9 cellular contexts compared by ENCODE assay signal in the genomic region with DNA sequence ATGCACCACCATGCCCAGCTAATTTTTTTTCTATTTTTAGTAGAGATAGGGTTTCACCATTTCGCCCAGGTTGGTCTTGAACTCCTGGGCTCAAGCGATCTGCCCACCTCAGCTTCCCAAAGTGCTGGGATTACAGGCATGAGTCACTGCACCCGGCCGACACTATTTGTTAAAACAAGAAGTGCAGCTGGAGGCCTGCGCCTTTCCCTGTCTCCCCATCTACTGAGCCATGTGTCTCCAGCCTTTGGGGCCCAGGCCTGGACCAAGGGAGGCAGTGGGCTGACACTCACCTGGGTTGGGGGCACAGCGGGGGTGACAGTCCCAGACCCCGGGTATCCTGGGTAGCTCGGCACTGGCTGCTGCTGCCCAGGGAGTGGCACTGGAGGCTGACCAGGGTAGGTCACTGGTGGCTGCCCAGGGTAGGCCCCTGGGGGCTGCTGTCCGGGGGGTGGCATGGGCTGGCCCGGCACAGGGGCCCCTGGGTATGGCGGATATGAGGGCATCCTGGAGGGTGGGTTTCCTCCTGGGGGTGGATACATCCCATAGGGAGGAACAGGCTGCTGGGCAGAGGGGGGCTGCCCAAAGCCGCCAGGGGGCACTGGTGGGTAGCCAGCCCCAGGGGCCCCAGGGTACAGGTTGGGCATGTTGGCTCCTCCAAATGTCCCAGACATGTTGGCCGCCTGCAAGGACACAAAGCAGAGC. TPM values are rescaled to one million over a fixed set of nuclear protein-coding genes. Genes with fewer than 3 reads are reported as not detected.
DNase-seq lines count a peak whose midpoint lies in the region; ATAC-seq and TF ChIP-seq lines count a peak whose summit lies in the region.
"Had no signal": no experiment of that assay in that cellular context is flagged by ENCODE, and none has a peak within 500 bp of the region (broad histone marks: within the 10 kb centered on the region; RNA-seq: fewer than 3 reads in every experiment).

No MANE protein-coding gene starts in this region.

- peak overlapping the region in 2 of 11 experiments; percentile 0 to 37; a peak in 3 of 22 replicates for H3K9ac ChIP-seq in BLaER1 treated with 17β-estradiol and CSF1 and Interleukin-3, amounts not matched to agents 10 nM and 100 nM

- H3K4me3 ChIP-seq in BLaER1 treated with 17β-estradiol and CSF1 and Interleukin-3, amounts not matched to agents 10 nM and 100 nM: no peak overlapping the region

- peak overlapping the region in 10 of 11 experiments; percentile 12 to 93 (median 82); a peak in 17 of 22 replicates for H3K4me2 ChIP-seq in BLaER1 treated with 17β-estradiol and CSF1 and Interleukin-3, amounts not matched to agents 10 nM and 100 nM

- peaks cover 20% of the 10 kb centered on the region for H3K36me3 Mint-ChIP-seq in activated CD8-positive, alpha-beta T cell treated with anti-CD3 and anti-CD28 coated beads for 36 hours (ENCODE audit: low read depth)

- peaks cover 54 to 100% (median 74%) of the 10 kb centered on the region in 10 experiments for H3K4me1 ChIP-seq in BLaER1 treated with 17β-estradiol and CSF1 and Interleukin-3, amounts not matched to agents 10 nM and 100 nM

- intact Hi-C loops in activated CD8-positive, alpha-beta T cell treated with anti-CD3 and anti-CD28 coated beads for 36 hours (cut with micrococcal nuclease): no loop called here

- CTCF ChIA-PET in activated CD8-positive, alpha-beta T cell treated with anti-CD3 and anti-CD28 coated beads for 36 hours (lab: Charles Lee): interaction anchor here (1.0 to 1.6 kb wide), 4 partner anchors 11 to 53 kb away, joined by 3 to 7 read pairs (median 4); no protein-coding TSS in a partner anchor

- ATAC-seq in GM21529 (IDR thresholded peaks at IDR 0.05; ENCODE audit: unreplicated experiment) (peak; percentile 44), left lobe of liver (peak; percentile 64), HG03457 (IDR thresholded peaks at IDR 0.05; ENCODE audit: unreplicated experiment) (no peak)
- no peak for ATAC-seq in activated CD8-positive, alpha-beta T cell treated with anti-CD3 and anti-CD28 coated beads for 36 hours

- no peaks in the 10 kb centered on the region for H3K27me3 ChIP-seq in BLaER1 treated with 17β-estradiol and CSF1 and Interleukin-3, amounts not matched to agents 10 nM and 100 nM

- H3K27ac Mint-ChIP-seq in activated CD8-positive, alpha-beta T cell treated with anti-CD3 and anti-CD28 coated beads for 36 hours: peak overlapping the region; percentile 7

- H4K20me1 ChIP-seq in BLaER1 treated with 17β-estradiol and CSF1 and Interleukin-3, amounts not matched to agents 10 nM and 100 nM: peaks cover 30 to 82% (median 64%) of the 10 kb centered on the region in 11 experiments; a peak in 21 of 22 replicates

- TF ChIP-seq CTCF in activated CD8-positive, alpha-beta T cell treated with anti-CD3 and anti-CD28 coated beads for 36 hours (IDR thresholded peaks at IDR 0.05): no peak

- H3K4me1 Mint-ChIP-seq in activated CD8-positive, alpha-beta T cell treated with anti-CD3 and anti-CD28 coated beads for 36 hours (ENCODE audit: low read depth): peaks cover 17% of the 10 kb centered on the region

- POLR2A ChIA-PET in activated CD8-positive, alpha-beta T cell treated with anti-CD3 and anti-CD28 coated beads for 36 hours (lab: Charles Lee): interaction anchor here (1.3 kb wide), 1 partner anchor 19 kb away, joined by 4 read pairs; no protein-coding TSS in a partner anchor

- H3K36me3 ChIP-seq in BLaER1 treated with 17β-estradiol and CSF1 and Interleukin-3, amounts not matched to agents 10 nM and 100 nM: peaks cover 26 to 80% (median 65%) of the 10 kb centered on the region in 11 experiments

- H3K4me3 Mint-ChIP-seq in activated CD8-positive, alpha-beta T cell treated with anti-CD3 and anti-CD28 coated beads for 36 hours: no peak overlapping the region

- no peaks in the 10 kb centered on the region for H3K9me3 Mint-ChIP-seq in activated CD8-positive, alpha-beta T cell treated with anti-CD3 and anti-CD28 coated beads for 36 hours

- no peaks in the 10 kb centered on the region for H3K27me3 Mint-ChIP-seq in activated CD8-positive, alpha-beta T cell treated with anti-CD3 and anti-CD28 coated beads for 36 hours

- 0 out of 22 replicates have a peak overlapping the region, but pooled peaks of 1 of the 11 experiments have one; percentile 4 for H3K27ac ChIP-seq in BLaER1 treated with 17β-estradiol and CSF1 and Interleukin-3, amounts not matched to agents 10 nM and 100 nM

- H3K9me3 ChIP-seq in BLaER1 treated with 17β-estradiol and CSF1 and Interleukin-3, amounts not matched to agents 10 nM and 100 nM (replicated peaks in 1 of 11): no peaks in the 10 kb centered on the region

- no peak for DNase-seq in activated CD8-positive, alpha-beta T cell treated with anti-CD3 and anti-CD28 coated beads for 36 hours
- DNase-seq in left lobe of liver (ENCODE audit: low spot score) (no peak), NCI-H748 (lab: John Stamatoyannopoulos, UW; ENCODE audit: unreplicated experiment) (no peak), epidermal melanocyte (ENCODE audit: insufficient read length, low spot score) (no peak), Kasumi-1 (lab: John Stamatoyannopoulos, UW) (no peak)

RNA-seq across cellular contexts. Expression of gene PLAC9, which starts 36.3 kb away (rescaled TPM):
- not detected for total RNA-seq in activated CD8-positive, alpha-beta T cell treated with anti-CD3 and anti-CD28 coated beads for 36 hours
- 2.2 TPM for total RNA-seq in left lobe of liver
- total RNA-seq: T-helper 2 cell treated with Interferon-gamma antibody and Interleukin-4, amounts not matched to agents 100 ng/mL and 5 ng/mL, for 36 hours had no signal

RNA-seq across cellular contexts. Expression of gene ANXA11, which starts 36.5 kb away (rescaled TPM):
- total RNA-seq in activated CD8-positive, alpha-beta T cell treated with anti-CD3 and anti-CD28 coated beads for 36 hours: 100 to 1,000 TPM; 226 to 238 TPM
- total RNA-seq in left lobe of liver: 42.7 TPM

Comparison
In these comparisons a context has a peak if more than half of its experiments do, and no peak if none do; other contexts are left out.
1. ATAC-seq: peak in GM21529 (single experiment) and left lobe of liver (single experiment); none in activated CD8-positive, alpha-beta T cell treated with anti-CD3 and anti-CD28 coated beads for 36 hours (single experiment) and HG03457 (single experiment).